1 cellular context compared by ENCODE assay signal in genomic region chr1:3856923-3857790, GRCh38.
TF ChIP-seq lines count a peak whose summit lies in the region.

Gene CEP104, minus strand, starts transcription at chr1:3857211. Its CDS starts 4,804 bp downstream, at chr1:3852407.
A gene with protein sequence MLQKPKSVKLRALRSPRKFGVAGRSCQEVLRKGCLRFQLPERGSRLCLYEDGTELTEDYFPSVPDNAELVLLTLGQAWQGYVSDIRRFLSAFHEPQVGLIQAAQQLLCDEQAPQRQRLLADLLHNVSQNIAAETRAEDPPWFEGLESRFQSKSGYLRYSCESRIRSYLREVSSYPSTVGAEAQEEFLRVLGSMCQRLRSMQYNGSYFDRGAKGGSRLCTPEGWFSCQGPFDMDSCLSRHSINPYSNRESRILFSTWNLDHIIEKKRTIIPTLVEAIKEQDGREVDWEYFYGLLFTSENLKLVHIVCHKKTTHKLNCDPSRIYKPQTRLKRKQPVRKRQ (plus strand): TSS chr1:3857476. CDS start chr1:3857604, 128 bp downstream.

TF ChIP-seq in K562, 482 proteins besides CTCF, POLR2A, EP300 and RAD21 (continued from another document and continues in another):
- peak; percentile 77; the same call in 1 of the 2 replicates for TF ChIP-seq NR2C2 (CRISPR knock-in tag; IDR thresholded peaks at IDR 0.05)
- peak; percentile 79 for TF ChIP-seq NR2C2 (tag; IDR thresholded peaks at IDR 0.05)
- peak; percentile 52 for TF ChIP-seq MGA (IDR thresholded peaks at IDR 0.05)
- peak; percentile 89 for TF ChIP-seq CXXC5 (CRISPR knock-in tag; IDR thresholded peaks at IDR 0.05)
- TF ChIP-seq VEZF1 (CRISPR knock-in tag; IDR thresholded peaks at IDR 0.05): peak; percentile 28; the same call in 1 of the 2 replicates
- TF ChIP-seq SAFB (IDR thresholded peaks at IDR 0.05; ENCODE audit: borderline replicate concordance, low read depth, low read length): peak; percentile 14; the same call in 1 of the 2 replicates
- no peak for TF ChIP-seq RUNX1 (IDR thresholded peaks at IDR 0.05; ENCODE audit: low read depth)
- no peak; the same call in 1 of the 2 replicates for TF ChIP-seq JUNB (CRISPR knock-in tag; conservative IDR thresholded peaks at IDR 0.05)
- no peak for TF ChIP-seq ARNT (IDR thresholded peaks at IDR 0.05)
- TF ChIP-seq, protein P1, sequence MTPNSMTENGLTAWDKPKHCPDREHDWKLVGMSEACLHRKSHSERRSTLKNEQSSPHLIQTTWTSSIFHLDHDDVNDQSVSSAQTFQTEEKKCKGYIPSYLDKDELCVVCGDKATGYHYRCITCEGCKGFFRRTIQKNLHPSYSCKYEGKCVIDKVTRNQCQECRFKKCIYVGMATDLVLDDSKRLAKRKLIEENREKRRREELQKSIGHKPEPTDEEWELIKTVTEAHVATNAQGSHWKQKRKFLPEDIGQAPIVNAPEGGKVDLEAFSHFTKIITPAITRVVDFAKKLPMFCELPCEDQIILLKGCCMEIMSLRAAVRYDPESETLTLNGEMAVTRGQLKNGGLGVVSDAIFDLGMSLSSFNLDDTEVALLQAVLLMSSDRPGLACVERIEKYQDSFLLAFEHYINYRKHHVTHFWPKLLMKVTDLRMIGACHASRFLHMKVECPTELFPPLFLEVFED (CRISPR knock-in tag; conservative IDR thresholded peaks at IDR 0.05): no peak
- TF ChIP-seq, protein P2, sequence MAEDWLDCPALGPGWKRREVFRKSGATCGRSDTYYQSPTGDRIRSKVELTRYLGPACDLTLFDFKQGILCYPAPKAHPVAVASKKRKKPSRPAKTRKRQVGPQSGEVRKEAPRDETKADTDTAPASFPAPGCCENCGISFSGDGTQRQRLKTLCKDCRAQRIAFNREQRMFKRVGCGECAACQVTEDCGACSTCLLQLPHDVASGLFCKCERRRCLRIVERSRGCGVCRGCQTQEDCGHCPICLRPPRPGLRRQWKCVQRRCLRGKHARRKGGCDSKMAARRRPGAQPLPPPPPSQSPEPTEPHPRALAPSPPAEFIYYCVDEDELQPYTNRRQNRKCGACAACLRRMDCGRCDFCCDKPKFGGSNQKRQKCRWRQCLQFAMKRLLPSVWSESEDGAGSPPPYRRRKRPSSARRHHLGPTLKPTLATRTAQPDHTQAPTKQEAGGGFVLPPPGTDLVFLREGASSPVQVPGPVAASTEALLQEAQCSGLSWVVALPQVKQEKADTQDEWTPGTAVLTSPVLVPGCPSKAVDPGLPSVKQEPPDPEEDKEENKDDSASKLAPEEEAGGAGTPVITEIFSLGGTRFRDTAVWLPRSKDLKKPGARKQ (CRISPR knock-in tag; IDR thresholded peaks at IDR 0.05): no peak
- TF ChIP-seq GABPA (tag; conservative IDR thresholded peaks at IDR 0.05; ENCODE audit: low read depth): peak; percentile 74
- peak; percentile 33; the same call in 1 of the 2 replicates for TF ChIP-seq XRCC5 (IDR thresholded peaks at IDR 0.05; ENCODE audit: low read depth, low read length)
- peak; percentile 90 for TF ChIP-seq ZFX (CRISPR knock-in tag; IDR thresholded peaks at IDR 0.05)
- peak; percentile 77; the same call in 1 of the 2 replicates for TF ChIP-seq E2F4 (CRISPR knock-in tag; IDR thresholded peaks at IDR 0.05; ENCODE audit: low read depth)
- peak; percentile 85; the same call in 1 of the 2 replicates for TF ChIP-seq GABPB1 (CRISPR knock-in tag; IDR thresholded peaks at IDR 0.05)
- peak; percentile 78 for TF ChIP-seq SMC3 (conservative IDR thresholded peaks at IDR 0.05; ENCODE audit: insufficient read depth, low read depth, low read length)
- TF ChIP-seq BRCA1 (IDR thresholded peaks at IDR 0.05): no peak
- TF ChIP-seq BRCA1 (CRISPR knock-in tag; IDR thresholded peaks at IDR 0.05): peak; percentile 92; the same call in 1 of the 2 replicates
- TF ChIP-seq HNRNPK (IDR thresholded peaks at IDR 0.05; ENCODE audit: low read depth, low read length, poor library complexity, severe bottlenecking): no peak
- TF ChIP-seq SAP30 (IDR thresholded peaks at IDR 0.05; ENCODE audit: borderline replicate concordance, insufficient read depth, low read depth, low read length, poor library complexity, severe bottlenecking): peak; percentile 58
- TF ChIP-seq EP400 (IDR thresholded peaks at IDR 0.05): peak; percentile 65; the same call in 1 of the 2 replicates
- peak; percentile 66; the same call in 1 of the 2 replicates for TF ChIP-seq ZNF224 (CRISPR knock-in tag; IDR thresholded peaks at IDR 0.05)
- TF ChIP-seq AFF1 (IDR thresholded peaks at IDR 0.05; ENCODE audit: low read depth in 1 of 2, partially characterized antibody in 2 of 2): peak in 1 of 2 experiments; percentile 82
- 0 out of 2 replicates have a peak, but pooled peaks have one; percentile 28 for TF ChIP-seq SP1 (CRISPR knock-in tag; IDR thresholded peaks at IDR 0.05)
- 0 out of 2 replicates have a peak, but pooled peaks have one; percentile 58 for TF ChIP-seq ELF1 (tag; IDR thresholded peaks at IDR 0.05)
